Comparison of ENCODE assay signal across 8 cellular contexts in the genomic region with DNA sequence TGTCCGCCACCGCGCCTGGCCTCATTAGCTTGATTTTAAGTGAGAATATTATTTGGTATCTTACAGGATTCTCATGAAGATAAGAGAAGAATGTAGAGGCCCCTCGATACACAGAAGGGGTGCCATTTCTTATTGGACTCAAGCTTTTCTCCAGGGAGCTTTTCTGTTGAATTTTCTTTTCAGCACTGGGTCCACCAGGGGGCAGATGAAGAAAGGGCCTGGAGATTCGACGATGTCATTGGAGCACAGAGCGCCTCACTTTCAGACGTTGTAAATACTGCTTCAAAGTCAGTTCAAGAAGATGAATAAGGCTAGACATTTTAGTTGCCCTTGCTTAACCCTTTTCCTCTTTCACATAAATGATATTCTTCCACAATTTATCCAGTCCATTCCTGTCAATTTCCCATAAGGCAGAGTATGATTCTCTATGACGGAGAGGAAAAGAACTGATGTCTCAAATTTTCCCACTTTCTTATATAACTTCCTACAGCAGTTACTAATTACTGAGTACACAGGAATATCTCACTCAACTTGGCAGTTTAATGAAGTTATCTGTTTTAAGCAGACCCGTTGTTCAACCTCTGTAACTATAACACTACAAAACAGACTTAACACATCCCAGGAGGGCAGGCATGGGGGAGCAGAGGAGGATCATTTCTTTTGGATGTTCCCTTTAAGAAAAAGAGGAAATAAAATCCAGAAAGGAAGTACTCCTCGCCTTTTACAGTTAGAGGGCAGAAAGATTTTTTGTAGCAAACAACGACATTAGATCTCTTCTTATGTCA. TPM values are rescaled to one million over a fixed set of nuclear protein-coding genes. Genes with fewer than 3 reads are reported as not detected.
DNase-seq lines count a peak whose midpoint lies in the region; ATAC-seq and TF ChIP-seq lines count a peak whose summit lies in the region.

No MANE protein-coding gene starts in this region.

- H3K27me3 ChIP-seq in left ventricle myocardium inferior (ENCODE audit: low read depth) (no peaks in the 10 kb centered on the region), aorta (ENCODE audit: control insufficient read depth in 1 of 2, insufficient read depth in 2 of 2, low read length in 1 of 2) (no peaks in the 10 kb centered on the region)

- peaks cover 51% of the 10 kb centered on the region for H3K4me1 ChIP-seq in left ventricle myocardium inferior
- peaks cover 2% of the 10 kb centered on the region in 2 donors for H3K4me1 ChIP-seq in aorta (ENCODE audit: control insufficient read depth in 1 of 2, insufficient read depth in 2 of 2, low read length in 2 of 2)

- peak in 8 of 14 donors; percentile 2 to 72 (median 36) for DNase-seq in C1 segment of cervical spinal cord (lab: John Stamatoyannopoulos, UW)
- peak; percentile 57 for DNase-seq in NCI-H1092 (lab: John Stamatoyannopoulos, UW)
- peak; percentile 52 for DNase-seq in T follicular helper cell (ENCODE audit: low read depth)
- peak; percentile 88 for DNase-seq in amniotic epithelial cell (ENCODE audit: low read depth)
- peak; percentile 57 for DNase-seq in left ventricle myocardium inferior
- DNase-seq in retina: peak; percentile 67
- peak; percentile 80 to 85 for DNase-seq in aorta

- H3K36me3 ChIP-seq in left ventricle myocardium inferior (no peaks in the 10 kb centered on the region), aorta (ENCODE audit: control insufficient read depth in 1 of 2, insufficient read depth in 2 of 2, low read length in 1 of 2) (no peaks in the 10 kb centered on the region)

- peak; percentile 75 for ATAC-seq in GM21390 (IDR thresholded peaks at IDR 0.05; ENCODE audit: unreplicated experiment)
- peak; percentile 88 for ATAC-seq in aorta (ENCODE audit: low FRiP score)

- WGBS in aorta, 2 donors: 23% methylated on average over 12 of the region's 12 CpGs

- intact Hi-C loops in left ventricle myocardium inferior (cut with micrococcal nuclease) (loop anchor here (5.0 kb wide), 1 partner anchor 236 kb away; no protein-coding TSS in a partner anchor), aorta (cut with DNase I) (loop anchor here (5.0 to 10.0 kb wide), 4 partner anchors 79 to 349 kb away; partner anchors contain the start of gene ACSL1 (in 2 of the 2))

- H3K4me3 ChIP-seq in left ventricle myocardium inferior (peak overlapping the region; percentile 30), aorta (ENCODE audit: low read length in 2 of 2) (no peak overlapping the region)

- H3K9me3 ChIP-seq in left ventricle myocardium inferior (replicated peaks): peaks cover under 1% of the 10 kb centered on the region
- H3K9me3 ChIP-seq in aorta (ENCODE audit: control insufficient read depth, low read length): no peaks in the 10 kb centered on the region

- peak; percentile 83 for TF ChIP-seq CTCF in left ventricle myocardium inferior (IDR thresholded peaks at IDR 0.05; ENCODE audit: borderline replicate concordance)

- H3K27ac ChIP-seq in left ventricle myocardium inferior (replicated peaks) (peak overlapping the region; percentile 89), aorta (ENCODE audit: low read depth in 1 of 2, low read length in 2 of 2) (peak overlapping the region; percentile 58 to 84)

RNA-seq across cellular contexts. Expression of gene CENPU, which starts 12.0 kb away (rescaled TPM):
- 1.8 TPM for total RNA-seq in left ventricle myocardium inferior
- total RNA-seq in aorta: 1 to 10 TPM; 1.1 to 3.1 TPM
- 1 to 10 TPM; 1.2 to 2.5 TPM for polyA plus RNA-seq in aorta

Comparison
In these comparisons a context has a peak if more than half of its experiments do, and no peak if none do; other contexts are left out.
1. DNase-seq: peak in every context shown above with its lines; median percentile 88 in amniotic epithelial cell; 82 in aorta; 67 in retina; 57 in NCI-H1092; 57 in left ventricle myocardium inferior; 52 in T follicular helper cell; 36 in C1 segment of cervical spinal cord.